ENCODE assay signal across 8 cellular contexts in genomic region chr2:96800762-96801463, GRCh38. TPM values are rescaled to one million over a fixed set of nuclear protein-coding genes. Genes with fewer than 3 reads are reported as not detected.
DNase-seq lines count a peak whose midpoint lies in the region; ATAC-seq and TF ChIP-seq lines count a peak whose summit lies in the region.

No MANE protein-coding gene starts in this region.

- no peaks in the 10 kb centered on the region for H3K27me3 ChIP-seq in tibial nerve

- DNase-seq in Ammon's horn (ENCODE audit: low spot score) (peak; percentile 81), fibroblast of the aortic adventitia (ENCODE audit: low read depth) (peak; percentile 51), omental fat pad (ENCODE audit: low spot score) (peak; percentile 54), tibial nerve (ENCODE audit: low spot score in 2 of 2) (peak; percentile 40 to 63)
- peak; percentile 55 to 61 for DNase-seq in activated T-helper 1 cell treated with anti-CD3 and anti-CD28 coated beads, Interleukin-2, amount 50 U/mL, for 16 hours (ENCODE audit: low read depth in 1 of 2, low spot score in 1 of 2)

- H3K27ac ChIP-seq in tibial nerve = peak overlapping the region in 1 of 4 donors; percentile 9

- H3K4me1 ChIP-seq in tibial nerve = peaks cover 0 to 11% (median under 1%) of the 10 kb centered on the region in 4 donors

- peaks cover 0 to 52% (median 6%) of the 10 kb centered on the region in 3 donors for H3K36me3 ChIP-seq in tibial nerve

- TF ChIP-seq EP300 in tibial nerve (IDR thresholded peaks at IDR 0.05) = no peak

- TF ChIP-seq POLR2A in tibial nerve (IDR thresholded peaks at IDR 0.05) = no peak

- ATAC-seq in GM18861 (IDR thresholded peaks at IDR 0.05; ENCODE audit: unreplicated experiment) (peak; percentile 72), HG03196 (IDR thresholded peaks at IDR 0.05; ENCODE audit: unreplicated experiment) (peak; percentile 55), omental fat pad (ENCODE audit: low FRiP score) (peak; percentile 90)

- 51 to 53% methylated on average over 16 to 17 of the region's 17 CpGs for WGBS in tibial nerve, 2 donors

- no peak overlapping the region for H3K4me3 ChIP-seq in fibroblast of the aortic adventitia (ENCODE audit: low read depth, low read length)
- no peak overlapping the region for H3K4me3 ChIP-seq in tibial nerve

- peak; percentile 85 for TF ChIP-seq CTCF in fibroblast of the aortic adventitia (IDR thresholded peaks at IDR 0.05; ENCODE audit: insufficient read depth, low read length)
- TF ChIP-seq CTCF in omental fat pad (IDR thresholded peaks at IDR 0.05) = peak in 1 of 3 donors; percentile 51
- TF ChIP-seq CTCF in tibial nerve (IDR thresholded peaks at IDR 0.05) = peak; percentile 77 to 87 (median 82)

- H3K9me3 ChIP-seq in tibial nerve = no peaks in the 10 kb centered on the region

TF ChIP-seq in PFSK-1, 5 proteins besides CTCF, POLR2A, EP300 and RAD21:
- TF ChIP-seq FOXP2 (optimal IDR thresholded peaks at IDR 0.05; ENCODE audit: borderline replicate concordance, extremely low read depth, extremely low read length, insufficient read depth) (peak; percentile 50), POLR2AphosphoS5 (IDR thresholded peaks at IDR 0.05; ENCODE audit: low read depth, low read length) (no peak), TAF1 (IDR thresholded peaks at IDR 0.05; ENCODE audit: borderline replicate concordance, insufficient read depth, low read length) (no peak), REST (IDR thresholded peaks at IDR 0.05; ENCODE audit: insufficient read depth in 1 of 2, low read depth in 2 of 2, low read length in 2 of 2) (no peak)
TF ChIP-seq in PFSK-1: peak in this region for 1.

RNA-seq across cellular contexts. Expression of gene CNNM3, which starts 15.2 kb away (rescaled TPM):
- 33.2 TPM for polyA plus RNA-seq in PFSK-1 (2012; ENCODE audit: insufficient read length, low read depth)
- total RNA-seq in fibroblast of the aortic adventitia (ENCODE audit: low replicate concordance) = 2.2 and 6.9 TPM in 2 replicates
- total RNA-seq in omental fat pad = 10 to 100 TPM in 2 of 4 donors, 1 to 10 TPM in 2; 5.9 to 11.0 (median 9.5) TPM
- total RNA-seq in tibial nerve = 10 to 100 TPM; 21.8 to 27.8 (median 22.9) TPM

RNA-seq across cellular contexts. Expression of gene CNNM4, which starts 40.2 kb away (rescaled TPM):
- polyA plus RNA-seq in PFSK-1 (2012; ENCODE audit: insufficient read length, low read depth) = 11.6 TPM
- total RNA-seq in fibroblast of the aortic adventitia (ENCODE audit: low replicate concordance) = 2.4 and 3.8 TPM in 2 replicates
- 1 to 10 TPM; 3.6 to 5.6 (median 3.7) TPM for total RNA-seq in omental fat pad
- 10 to 100 TPM in 1 of 4 donors, 1 to 10 TPM in 3; 6.3 to 10.2 (median 7.9) TPM for total RNA-seq in tibial nerve

RNA-seq across cellular contexts. Expression of gene ANKRD23, which starts 42.9 kb away (rescaled TPM):
- 3.7 TPM for polyA plus RNA-seq in PFSK-1 (2012; ENCODE audit: insufficient read length, low read depth)
- 2.3 and 6.0 TPM in 2 replicates for total RNA-seq in fibroblast of the aortic adventitia (ENCODE audit: low replicate concordance)
- 1 to 10 TPM; 1.4 to 4.4 (median 1.8) TPM for total RNA-seq in omental fat pad
- 10 to 100 TPM in 2 of 4 donors, 1 to 10 TPM in 2; 6.1 to 23.1 (median 11.2) TPM for total RNA-seq in tibial nerve

RNA-seq across cellular contexts. Expression of gene ANKRD39, which starts 56.9 kb away (rescaled TPM):
- polyA plus RNA-seq in PFSK-1 (2012; ENCODE audit: insufficient read length, low read depth) = 33.0 TPM
- total RNA-seq in fibroblast of the aortic adventitia (ENCODE audit: low replicate concordance) (4.0 and 6.1 TPM in 2 replicates), omental fat pad (10 to 100 TPM in 2 of 4 donors, 1 to 10 TPM in 2; 6.6 to 15.3 (median 10.3) TPM), tibial nerve (10 to 100 TPM; 13.8 to 23.7 (median 19.5) TPM)
